ENCODE assay signal across 2 cellular contexts in genomic region chr19:11111117-11111770, GRCh38.
TF ChIP-seq lines count a peak whose summit lies in the region.

No MANE protein-coding gene starts in this region.

TF ChIP-seq in GM23338, 12 proteins besides CTCF, POLR2A, EP300 and RAD21:
- TF ChIP-seq CREB1 (CRISPR knock-in tag; IDR thresholded peaks at IDR 0.05; ENCODE audit: low read depth): no peak
- no peak for TF ChIP-seq REST (IDR thresholded peaks at IDR 0.05; ENCODE audit: unreplicated experiment)
- no peak for TF ChIP-seq ETS1 (IDR thresholded peaks at IDR 0.05)
- no peak for TF ChIP-seq POLR2AphosphoS5 (IDR thresholded peaks at IDR 0.05; ENCODE audit: low read depth)
- TF ChIP-seq ZNF331 (CRISPR knock-in tag; IDR thresholded peaks at IDR 0.05; ENCODE audit: low read depth): no peak
- TF ChIP-seq EZH2 (IDR thresholded peaks at IDR 0.05; ENCODE audit: low read depth, unreplicated experiment): no peak
- TF ChIP-seq JUNB (IDR thresholded peaks at IDR 0.05; ENCODE audit: unreplicated experiment): no peak

TF ChIP-seq in GM12878, 131 proteins besides CTCF, POLR2A, EP300 and RAD21:
- TF ChIP-seq SPI1 (IDR thresholded peaks at IDR 0.05; ENCODE audit: borderline replicate concordance, insufficient read depth, low read depth, low read length): no peak
- no peak for TF ChIP-seq ATF2 (IDR thresholded peaks at IDR 0.05; ENCODE audit: low read length)
- no peak for TF ChIP-seq E2F8 (IDR thresholded peaks at IDR 0.05; ENCODE audit: low read depth, partially characterized antibody)
- TF ChIP-seq CEBPB (IDR thresholded peaks at IDR 0.05; ENCODE audit: borderline replicate concordance in 1 of 2, low read depth in 2 of 2, low read length in 2 of 2): no peak
- 0 out of 2 replicates have a peak, but pooled peaks have one; percentile 19 for TF ChIP-seq POLR2AphosphoS5 (IDR thresholded peaks at IDR 0.05; ENCODE audit: low read length)
- no peak for TF ChIP-seq NFIC (IDR thresholded peaks at IDR 0.05; ENCODE audit: low read depth, low read length)
